ENCODE assay signal across 30 cellular contexts in genomic region chr5:127851964-127852363, GRCh38.
"Had no signal": no experiment of that assay in that cellular context is flagged by ENCODE, and none has a peak within 500 bp of the region (broad histone marks: within the 10 kb centered on the region; RNA-seq: fewer than 3 reads in every experiment).

No MANE protein-coding gene starts in this region.

- DNase-seq: activated B cell treated with CpG ODN at 0.5 μM for 24 hours; activated CD4-positive, alpha-beta T cell treated with anti-CD3 and anti-CD28 coated beads for 48 hours; activated CD4-positive, alpha-beta T cell treated with anti-CD3 and anti-CD28 coated beads, Interleukin-2, amount 50 U/mL, for 1 hour; activated CD4-positive, alpha-beta T cell treated with anti-CD3 and anti-CD28 coated beads, Interleukin-2, amount 50 U/mL, for 48 hours; activated CD8-positive, alpha-beta memory T cell treated with anti-CD3 and anti-CD28 coated beads for 24 hours; activated CD8-positive, alpha-beta T cell treated with anti-CD3 and anti-CD28 coated beads for 36 hours; activated effector memory CD4-positive, alpha-beta T cell treated with anti-CD3 and anti-CD28 coated beads, Interleukin-2, amount 50 U/mL, for 16 hours; activated naive CD4-positive, alpha-beta T cell treated with anti-CD3 and anti-CD28 coated beads for 36 hours; activated naive CD8-positive, alpha-beta T cell treated with anti-CD3 and anti-CD28 coated beads for 36 hours; activated naive CD8-positive, alpha-beta T cell treated with anti-CD3 and anti-CD28 coated beads, Interleukin-2, amount 50 U/mL, for 24 hours; activated T-cell treated with anti-CD3 and anti-CD28 coated beads, Interleukin-2, amount 50 U/mL, for 1 hour; activated T-cell treated with anti-CD3 and anti-CD28 coated beads, Interleukin-2, amount 50 U/mL, for 48 hours; adrenal gland; amygdala; aorta; body of pancreas; caudate nucleus; dorsolateral prefrontal cortex; effector memory CD8-positive, alpha-beta T cell; erythroblast; foreskin keratinocyte; gastrocnemius medialis; glutamatergic neuron; T-helper 1 cell; T-helper 17 cell; T1000; WERI-Rb-1 had no signal

- H3K27me3 ChIP-seq: adrenal gland, body of pancreas, dorsolateral prefrontal cortex, esophagus muscularis mucosa, foreskin keratinocyte, gastrocnemius medialis had no signal

- FAIRE-seq: colon had no signal

- H3K27ac ChIP-seq: adrenal gland, body of pancreas, dorsolateral prefrontal cortex, foreskin keratinocyte, gastrocnemius medialis, WERI-Rb-1 had no signal

- H3K9me3 ChIP-seq: adrenal gland, body of pancreas, gastrocnemius medialis had no signal

- H3K36me3 ChIP-seq: adrenal gland, esophagus muscularis mucosa, gastrocnemius medialis, WERI-Rb-1 had no signal

- ATAC-seq: activated CD4-positive, CD25-positive, alpha-beta regulatory T cell treated with anti-CD3 and anti-CD28 coated beads, Interleukin-2, amount 50 U/mL, for 24 hours; activated CD8-positive, alpha-beta T cell treated with anti-CD3 and anti-CD28 coated beads for 36 hours; activated naive CD8-positive, alpha-beta T cell treated with anti-CD3 and anti-CD28 coated beads, Interleukin-2, amount 50 U/mL, for 24 hours; body of pancreas; effector memory CD8-positive, alpha-beta T cell; foreskin keratinocyte; gastrocnemius medialis; T-helper 17 cell had no signal

- H3K4me3 ChIP-seq: adrenal gland, body of pancreas, dorsolateral prefrontal cortex, esophagus muscularis mucosa, gastrocnemius medialis had no signal

- H3K4me1 ChIP-seq: foreskin keratinocyte, gastrocnemius medialis had no signal
